In the genomic region with DNA sequence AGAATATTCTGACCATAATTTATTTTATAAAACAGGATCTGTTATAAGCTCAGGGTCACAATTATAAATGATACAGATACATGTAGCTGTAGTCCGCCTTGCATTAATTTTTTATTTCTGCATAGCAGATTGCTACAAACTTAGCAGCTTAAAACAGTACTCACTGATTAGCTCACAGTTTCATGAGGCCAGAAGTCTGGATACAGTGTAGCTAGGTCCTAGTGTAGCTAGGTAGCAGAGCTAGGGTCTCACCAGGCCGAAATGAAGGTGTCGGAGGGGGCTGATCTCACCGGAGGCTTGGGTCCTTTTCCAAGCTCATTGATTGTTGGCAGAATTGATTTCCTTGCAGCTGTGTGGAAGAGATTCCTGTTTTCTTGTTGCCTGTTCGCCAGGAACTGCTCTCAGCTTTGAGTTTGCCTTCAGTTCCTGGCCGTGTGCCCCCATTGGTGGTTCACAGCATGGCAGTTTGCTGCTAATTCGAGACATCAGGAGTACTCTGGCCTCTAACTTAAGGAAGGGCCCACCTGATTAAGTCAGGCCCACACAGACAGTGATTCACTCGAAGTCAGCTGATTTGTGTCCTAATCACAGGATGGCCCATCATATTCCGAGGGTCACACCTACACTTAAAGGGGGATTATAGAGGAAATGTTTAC, we compare ENCODE assay signal across 20 cellular contexts. TPM values are rescaled to one million over a fixed set of nuclear protein-coding genes. Genes with fewer than 3 reads are reported as not detected.
DNase-seq lines count a peak whose midpoint lies in the region; ATAC-seq and TF ChIP-seq lines count a peak whose summit lies in the region.
"Had no signal": no experiment of that assay in that cellular context is flagged by ENCODE, and none has a peak within 500 bp of the region (broad histone marks: within the 10 kb centered on the region; RNA-seq: fewer than 3 reads in every experiment).

No MANE protein-coding gene starts in this region.

- no peaks in the 10 kb centered on the region for H3K23me2 ChIP-seq in H9 (ENCODE audit: insufficient read length, low read depth, low read length, poor library complexity, severe bottlenecking)

- TF ChIP-seq CTCF in H9 (conservative IDR thresholded peaks at IDR 0.05) = peak; percentile 41; the same call in 2 of the 3 replicates
- TF ChIP-seq CTCF in choroid plexus epithelial cell (conservative IDR thresholded peaks at IDR 0.05; ENCODE audit: low read depth, low read length) = peak; percentile 42
- no peak for TF ChIP-seq CTCF in CD4-positive, alpha-beta T cell (IDR thresholded peaks at IDR 0.05)

- H2BK5ac ChIP-seq in H9 (ENCODE audit: insufficient read length, low read length) = no peak overlapping the region

- no CpG with 5 or more reads among the region's 9 CpGs for WGBS in H9 (ENCODE audit: extremely low coverage, insufficient read length, low lambda C conversion rate)

- no peak overlapping the region for H3K4me2 ChIP-seq in H9 (ENCODE audit: insufficient read depth, insufficient read length, low read length)
- H3K4me2 ChIP-seq: KMS-11 had no signal

- no peak overlapping the region for H3T11ph ChIP-seq in H9 (ENCODE audit: low read length)

- H3K36me3 ChIP-seq in stomach smooth muscle (ENCODE audit: control insufficient read depth in 2 of 2, insufficient read depth in 2 of 2, low read length in 2 of 2) = peaks cover 43 to 52% of the 10 kb centered on the region in 2 donors

- intact Hi-C loops in left ventricle myocardium superior (cut with micrococcal nuclease) = no loop called here
- intact Hi-C loops in CD4-positive, alpha-beta T cell (cut with DNase I, micrococcal nuclease) = no loop called here

- no peak overlapping the region for H2BK20ac ChIP-seq in H9 (ENCODE audit: low read depth, low read length, poor library complexity, severe bottlenecking)

- ATAC-seq in left ventricle myocardium superior = peak; percentile 76
- no peak for ATAC-seq in HG02852 (IDR thresholded peaks at IDR 0.05; ENCODE audit: unreplicated experiment)
- ATAC-seq in GM21786 (IDR thresholded peaks at IDR 0.05; ENCODE audit: unreplicated experiment) = no peak
- no peak for ATAC-seq in CD4-positive, alpha-beta T cell (ENCODE audit: poor library complexity)
- ATAC-seq: activated CD4-positive, CD25-positive, alpha-beta regulatory T cell treated with anti-CD3 and anti-CD28 coated beads, Interleukin-2, amount 50 U/mL, for 24 hours; sciatic nerve; stimulated activated naive CD8-positive, alpha-beta T cell treated with anti-CD3 and anti-CD28 coated beads, Interleukin-15, amount 100 ng/mL, for 72 hours had no signal

- H3K4me3 Mint-ChIP-seq in H9 = no peak overlapping the region
- no peak overlapping the region for H3K4me3 Mint-ChIP-seq in CD4-positive, alpha-beta T cell
- H3K4me3 Mint-ChIP-seq: memory B cell; stimulated activated naive CD8-positive, alpha-beta T cell treated with anti-CD3 and anti-CD28 coated beads, Interleukin-15, amount 100 ng/mL, for 72 hours had no signal

- H3K27me3 Mint-ChIP-seq in H9 (ENCODE audit: low read depth) = no peaks in the 10 kb centered on the region
- no peaks in the 10 kb centered on the region for H3K27me3 Mint-ChIP-seq in CD4-positive, alpha-beta T cell
- H3K27me3 Mint-ChIP-seq: memory B cell; stimulated activated naive CD8-positive, alpha-beta T cell treated with anti-CD3 and anti-CD28 coated beads, Interleukin-15, amount 100 ng/mL, for 72 hours had no signal

- H3K9me3 Mint-ChIP-seq in H9 = no peaks in the 10 kb centered on the region
- no peaks in the 10 kb centered on the region for H3K9me3 Mint-ChIP-seq in CD4-positive, alpha-beta T cell
- H3K9me3 Mint-ChIP-seq: memory B cell; stimulated activated naive CD8-positive, alpha-beta T cell treated with anti-CD3 and anti-CD28 coated beads, Interleukin-15, amount 100 ng/mL, for 72 hours had no signal

- H3K4ac ChIP-seq in H9 (ENCODE audit: low read depth, low read length) = no peak overlapping the region

- H3K23ac ChIP-seq in H9 (ENCODE audit: insufficient read length, low read depth, low read length) = no peak overlapping the region

- H3K27me3 ChIP-seq in H9 (ENCODE audit: insufficient read depth, low read length) (no peaks in the 10 kb centered on the region; the same call in 1 of the 2 replicates), stomach smooth muscle (ENCODE audit: control insufficient read depth in 1 of 2, insufficient read depth in 2 of 2, low read length in 2 of 2) (no peaks in the 10 kb centered on the region)
- H3K27me3 ChIP-seq in CD4-positive, alpha-beta T cell (ENCODE audit: control insufficient read depth, insufficient read depth, low read length) = no peaks in the 10 kb centered on the region

- H3K27ac ChIP-seq in H9 (ENCODE audit: insufficient read length, low read depth, low read length) (no peak overlapping the region), stomach smooth muscle (ENCODE audit: low read length) (peak overlapping the region; percentile 24)
- no peak overlapping the region for H3K27ac ChIP-seq in CD4-positive, alpha-beta T cell (ENCODE audit: low read depth, low read length)
- H3K27ac ChIP-seq: KMS-11 had no signal

- H2BK12ac ChIP-seq in H9 (ENCODE audit: insufficient read length, low read depth, low read length) = no peak overlapping the region

- H4K8ac ChIP-seq in H9 (replicated peaks; ENCODE audit: insufficient read length, low read depth, low read length) = no peak overlapping the region

- H3K4me3 ChIP-seq in choroid plexus epithelial cell (ENCODE audit: low read depth, low read length) (no peak overlapping the region), stomach smooth muscle (ENCODE audit: low read length in 2 of 2) (no peak overlapping the region)

- no peaks in the 10 kb centered on the region for H4K20me1 ChIP-seq in H9 (ENCODE audit: control insufficient read depth, insufficient read depth, insufficient read length)

- H3K79me2 ChIP-seq in H9 (ENCODE audit: insufficient read depth, low read length) = no peaks in the 10 kb centered on the region; the same call in 1 of the 2 replicates

- H3K9me3 ChIP-seq in H9 (ENCODE audit: control insufficient read depth, low read depth, low read length) = no peaks in the 10 kb centered on the region
- H3K9me3 ChIP-seq in stomach smooth muscle (ENCODE audit: control insufficient read depth in 2 of 2, low read length in 2 of 2) = no peaks in the 10 kb centered on the region
- no peaks in the 10 kb centered on the region for H3K9me3 ChIP-seq in CD4-positive, alpha-beta T cell (ENCODE audit: control insufficient read depth, low read length)

- H3K9ac ChIP-seq in H9 (ENCODE audit: extremely low read depth, insufficient read length, low read length) (no peak overlapping the region), stomach smooth muscle (ENCODE audit: low read length in 2 of 2) (no peak overlapping the region)
- H3K9ac ChIP-seq: KMS-11 had no signal

- POLR2A ChIA-PET in CD4-positive, alpha-beta T cell (lab: Charles Lee) = no interaction called here

- no peak overlapping the region for H4K91ac ChIP-seq in H9 (ENCODE audit: insufficient read length, low read depth, low read length)

- H2BK120ac ChIP-seq in H9 (ENCODE audit: low read depth, low read length, poor library complexity, severe bottlenecking) = no peak overlapping the region

- H2BK15ac ChIP-seq in H9 (ENCODE audit: low read depth, low read length) = no peak overlapping the region

- DNase-seq in H9 = no peak
- peak; percentile 27 for DNase-seq in choroid plexus epithelial cell (ENCODE audit: low read depth)
- DNase-seq in left ventricle myocardium superior = peak; percentile 61
- DNase-seq in CD4-positive, alpha-beta T cell = no peak
- DNase-seq: activated naive CD4-positive, alpha-beta T cell; activated T-cell treated with anti-CD3 and anti-CD28 coated beads, Interleukin-2, amount 50 U/mL, for 1 hour; DMS153; foreskin melanocyte; kidney; NCI-H187; NCI-H2227 treated with DMSO at 0.1 percent for 48 hours; OCI-M1; stimulated activated naive CD8-positive, alpha-beta T cell treated with anti-CD3 and anti-CD28 coated beads, Interleukin-15, amount 100 ng/mL, for 72 hours had no signal

- no peaks in the 10 kb centered on the region for H3K79me1 ChIP-seq in H9 (ENCODE audit: insufficient read depth, low read depth, low read length, poor library complexity, severe bottlenecking)

- peaks cover 0 to 7% of the 10 kb centered on the region in 2 experiments; a peak in 1 of 4 replicates for H3K4me1 Mint-ChIP-seq in H9
- no peaks in the 10 kb centered on the region for H3K4me1 Mint-ChIP-seq in CD4-positive, alpha-beta T cell (ENCODE audit: low read depth)
- H3K4me1 Mint-ChIP-seq: stimulated activated naive CD8-positive, alpha-beta T cell treated with anti-CD3 and anti-CD28 coated beads, Interleukin-15, amount 100 ng/mL, for 72 hours had no signal

- H3K14ac ChIP-seq in H9 (ENCODE audit: insufficient read depth, low read length) = no peak overlapping the region

- H3K4me1 ChIP-seq in H9 (ENCODE audit: insufficient read depth, low read length) = no peaks in the 10 kb centered on the region
- H3K4me1 ChIP-seq in stomach smooth muscle (ENCODE audit: control insufficient read depth, insufficient read depth, low read length) = peaks cover 4% of the 10 kb centered on the region

- H3K56ac ChIP-seq in H9 (ENCODE audit: insufficient read length, low read depth, low read length) = no peak overlapping the region

- H3K27ac Mint-ChIP-seq in H9 = 0 out of 7 replicates have a peak overlapping the region, but pooled peaks of 2 of the 3 experiments have one; percentile 16 to 23
- no peak overlapping the region for H3K27ac Mint-ChIP-seq in CD4-positive, alpha-beta T cell
- H3K27ac Mint-ChIP-seq: memory B cell had no signal

- no peak overlapping the region for H2AK5ac ChIP-seq in H9 (ENCODE audit: insufficient read length, low read length)

- H3K36me3 Mint-ChIP-seq in H9 (ENCODE audit: insufficient read depth in 1 of 3, low read depth in 3 of 3) = peaks cover 23 to 80% (median 78%) of the 10 kb centered on the region in 3 experiments; a peak in 6 of 7 replicates
- H3K36me3 Mint-ChIP-seq in CD4-positive, alpha-beta T cell (ENCODE audit: low read depth) = peaks cover 95% of the 10 kb centered on the region

- H4K5ac ChIP-seq in H9 (ENCODE audit: insufficient read length, low read depth, low read length) = no peak overlapping the region

- CTCF ChIA-PET in CD4-positive, alpha-beta T cell (lab: Charles Lee) = interaction anchor here (1.3 kb wide), 1 partner anchor 10 kb away, joined by 3 read pairs; no protein-coding TSS in a partner anchor

- H3K18ac ChIP-seq in H9 (ENCODE audit: insufficient read length, low read depth, low read length) = no peak overlapping the region

- no peak overlapping the region for H2AFZ ChIP-seq in H9 (ENCODE audit: low read length)

RNA-seq across cellular contexts. Expression of gene NAPG, which starts 18.4 kb away (rescaled TPM):
- 26.5 and 30.9 TPM in 2 replicates for total RNA-seq in H9 (2021)
- total RNA-seq in left ventricle myocardium superior = 26.2 TPM
- total RNA-seq in CD4-positive, alpha-beta T cell = 10 to 100 TPM; 25.9 to 27.3 TPM

Comparison
In these comparisons a context has a peak if more than half of its experiments do, and no peak if none do; other contexts are left out.
1. DNase-seq: peak in choroid plexus epithelial cell (single experiment) and left ventricle myocardium superior (single experiment); none in H9 (single experiment) and CD4-positive, alpha-beta T cell (0 of 10).